Comparison of ENCODE assay signal across 8 cellular contexts in genomic region chr9:137551656-137552534, GRCh38. TPM values are rescaled to one million over a fixed set of nuclear protein-coding genes. Genes with fewer than 3 reads are reported as not detected.
DNase-seq lines count a peak whose midpoint lies in the region; ATAC-seq, FAIRE-seq and TF ChIP-seq lines count a peak whose summit lies in the region.

MRPL41 (plus strand) TSS chr9:137551879; CDS start chr9:137552082, 203 bp downstream.

- peak; percentile 79 for TF ChIP-seq POLR2A in right lobe of liver (IDR thresholded peaks at IDR 0.05)

- H3K27ac ChIP-seq in right lobe of liver, result peak within 1 kb of the TSS; percentile 49 to 78 (median 54)

- intact Hi-C loops in activated CD4-positive, alpha-beta memory T cell treated with anti-CD3 and anti-CD28 coated beads for 36 hours (cut with micrococcal nuclease), result loop anchor here (2.0 kb wide), 1 partner anchor 39 kb away; the partner anchor contains the start of gene ZMYND19
- intact Hi-C loops in right lobe of liver (cut with DNase I), result no loop called here

- H3K4me1 Mint-ChIP-seq in activated CD4-positive, alpha-beta memory T cell treated with anti-CD3 and anti-CD28 coated beads for 36 hours (ENCODE audit: low read depth), result peaks cover 17% of the 10 kb centered on the region

- peak within 1 kb of the TSS; percentile 65 for H3K27ac Mint-ChIP-seq in activated CD4-positive, alpha-beta memory T cell treated with anti-CD3 and anti-CD28 coated beads for 36 hours

- TF ChIP-seq CTCF in BE2C (IDR thresholded peaks at IDR 0.05; ENCODE audit: low read depth, low read length) (no peak), right lobe of liver (IDR thresholded peaks at IDR 0.05) (no peak)

- peaks cover 35% of the 10 kb centered on the region for H3K36me3 ChIP-seq in BE2C
- peaks cover 0 to 18% (median 3%) of the 10 kb centered on the region in 4 donors for H3K36me3 ChIP-seq in right lobe of liver

- WGBS in right lobe of liver (ENCODE audit: insufficient coverage, low coverage, low lambda C conversion rate, missing lambda C conversion rate), result 0% methylated on average over 1 of the region's 111 CpGs

- POLR2A ChIA-PET in activated CD4-positive, alpha-beta memory T cell treated with anti-CD3 and anti-CD28 coated beads for 36 hours (lab: Charles Lee), result interaction anchor here (0.6 to 1.3 kb wide), 6 partner anchors 9 to 83 kb away, joined by 3 to 6 read pairs (median 4); partner anchors contain the start of gene DPH7

- CTCF ChIA-PET in activated CD4-positive, alpha-beta memory T cell treated with anti-CD3 and anti-CD28 coated beads for 36 hours (lab: Charles Lee), result interaction anchor here (0.7 to 2.1 kb wide), 12 partner anchors 9 to 250 kb away, joined by 3 to 10 read pairs (median 4); partner anchors contain the start of genes EXD3, NOXA1 and NRARP

- H3K4me3 Mint-ChIP-seq in activated CD4-positive, alpha-beta memory T cell treated with anti-CD3 and anti-CD28 coated beads for 36 hours, result peak within 1 kb of the TSS; percentile 79

- H3K4me1 ChIP-seq in BE2C (peaks cover 6% of the 10 kb centered on the region), right lobe of liver (peaks cover 0 to 22% (median 9%) of the 10 kb centered on the region in 4 donors)

- no peaks in the 10 kb centered on the region for H3K27me3 Mint-ChIP-seq in activated CD4-positive, alpha-beta memory T cell treated with anti-CD3 and anti-CD28 coated beads for 36 hours

- H3K9me3 Mint-ChIP-seq in activated CD4-positive, alpha-beta memory T cell treated with anti-CD3 and anti-CD28 coated beads for 36 hours, result no peaks in the 10 kb centered on the region

- peak within 1 kb of the TSS; percentile 81 for H3K4me3 ChIP-seq in BE2C (ENCODE audit: low read depth, low read length)
- peak within 1 kb of the TSS; percentile 80 to 89 (median 82) for H3K4me3 ChIP-seq in right lobe of liver

- peaks cover 11% of the 10 kb centered on the region for H3K36me3 Mint-ChIP-seq in activated CD4-positive, alpha-beta memory T cell treated with anti-CD3 and anti-CD28 coated beads for 36 hours

- peak; percentile 96 for FAIRE-seq in GM19239 (lab: Jason Lieb, UNC)

- ATAC-seq in HG03457 (IDR thresholded peaks at IDR 0.05; ENCODE audit: unreplicated experiment) (peak; percentile 71), right lobe of liver (peak; percentile 77 to 87 (median 78))

- peak; percentile 98 for DNase-seq in BE2C
- peak; percentile 98 for DNase-seq in GM19239 (ENCODE audit: insufficient read length, low spot score)
- DNase-seq in NCI-H774 (lab: John Stamatoyannopoulos, UW), result peak; percentile 94
- DNase-seq in activated CD4-positive, alpha-beta memory T cell treated with anti-CD3 and anti-CD28 coated beads for 36 hours, result peak; percentile 91
- DNase-seq in dermis microvascular lymphatic vessel endothelial cell (ENCODE audit: low read depth in 2 of 2), result peak; percentile 59 to 91
- DNase-seq in right lobe of liver, result peak; percentile 93 to 96 (median 94)
- DNase-seq in stimulated activated CD4-positive, alpha-beta T cell treated with anti-CD3 and anti-CD28 coated beads, Interleukin-4, amount 100 ng/mL, for 4 hours, result peak; percentile 83 to 92

- H3K9me3 ChIP-seq in BE2C, result no peaks in the 10 kb centered on the region
- H3K9me3 ChIP-seq in right lobe of liver, result no peaks in the 10 kb centered on the region

- H3K27me3 ChIP-seq in BE2C (no peaks in the 10 kb centered on the region), right lobe of liver (no peaks in the 10 kb centered on the region)

RNA-seq across cellular contexts. Expression of gene MRPL41, which starts in this region (rescaled TPM):
- 289 TPM for polyA plus RNA-seq in BE2C (2012; ENCODE audit: insufficient read depth, insufficient read length, low read depth)
- 10 to 100 TPM; 48.0 to 48.8 TPM for total RNA-seq in activated CD4-positive, alpha-beta memory T cell treated with anti-CD3 and anti-CD28 coated beads for 36 hours
- total RNA-seq in dermis microvascular lymphatic vessel endothelial cell (45.6 and 45.8 TPM in 2 replicates), right lobe of liver (10 to 100 TPM; 43.4 to 97.8 (median 74.0) TPM)

Comparison
In these comparisons a context has a peak if more than half of its experiments do, and no peak if none do; other contexts are left out.
1. Peak in every context shown above with its lines: DNase-seq, ATAC-seq, H3K4me3 ChIP-seq and H3K27ac ChIP-seq.